Comparison of ENCODE assay signal across 1 cellular context in genomic region chr10:97498076-97498840, GRCh38.
A peak's percentile ranks its signal among the peaks of the same experiment; 100 is the strongest.
TF ChIP-seq lines count a peak whose summit lies in the region.

MMS19 (minus strand) TSS chr10:97498422; CDS start chr10:97498384, 38 bp downstream.

TF ChIP-seq in HepG2, 621 proteins besides CTCF, POLR2A, EP300 and RAD21 (continued from another document and continues in another):
- no peak for TF ChIP-seq ZKSCAN1 (IDR thresholded peaks at IDR 0.05; ENCODE audit: low read length)
- no peak; the same call in 1 of the 2 replicates for TF ChIP-seq SOX13 (IDR thresholded peaks at IDR 0.05)
- TF ChIP-seq SOX13 (CRISPR knock-in tag; conservative IDR thresholded peaks at IDR 0.05 in 1 of 2, IDR thresholded peaks at IDR 0.05 in 1 of 2): no peak; a peak in 1 of 4 replicates
- TF ChIP-seq MZF1 (CRISPR knock-in tag; IDR thresholded peaks at IDR 0.05; ENCODE audit: borderline replicate concordance): no peak
- TF ChIP-seq ZBTB49 (CRISPR knock-in tag; IDR thresholded peaks at IDR 0.05; ENCODE audit: borderline replicate concordance): no peak
- TF ChIP-seq DRAP1 (CRISPR knock-in tag; IDR thresholded peaks at IDR 0.05): peak; percentile 91
- no peak for TF ChIP-seq HNRNPH1 (optimal IDR thresholded peaks at IDR 0.05; ENCODE audit: low read depth, low read length)
- no peak for TF ChIP-seq PAF1 (CRISPR knock-in tag; IDR thresholded peaks at IDR 0.05)
- peak; percentile 67; the same call in 1 of the 2 replicates for TF ChIP-seq HIC2 (CRISPR knock-in tag; IDR thresholded peaks at IDR 0.05; ENCODE audit: low read depth)
- TF ChIP-seq GFI1 (CRISPR knock-in tag; IDR thresholded peaks at IDR 0.05; ENCODE audit: borderline replicate concordance): peak; percentile 11; the same call in 1 of the 2 replicates
- no peak for TF ChIP-seq ZNF451 (CRISPR knock-in tag; IDR thresholded peaks at IDR 0.05)
- TF ChIP-seq RFX1 (IDR thresholded peaks at IDR 0.05): no peak
- TF ChIP-seq TP53 (CRISPR knock-in tag; conservative IDR thresholded peaks at IDR 0.05): no peak
- TF ChIP-seq ZNF674 (CRISPR knock-in tag; IDR thresholded peaks at IDR 0.05; ENCODE audit: low read depth): no peak
- TF ChIP-seq ZFP41 (CRISPR knock-in tag; IDR thresholded peaks at IDR 0.05; ENCODE audit: borderline replicate concordance): no peak
- no peak for TF ChIP-seq MLXIP (CRISPR knock-in tag; IDR thresholded peaks at IDR 0.05; ENCODE audit: borderline replicate concordance)
- peak; percentile 37 for TF ChIP-seq TFDP2 (CRISPR knock-in tag; IDR thresholded peaks at IDR 0.05)
- TF ChIP-seq RARG (CRISPR knock-in tag; IDR thresholded peaks at IDR 0.05; ENCODE audit: low read depth): 0 out of 2 replicates have a peak, but pooled peaks have one; percentile 15
- no peak; the same call in 1 of the 2 replicates for TF ChIP-seq REL (CRISPR knock-in tag; conservative IDR thresholded peaks at IDR 0.05)
- peak; percentile 35; the same call in 1 of the 2 replicates for TF ChIP-seq GATAD1 (CRISPR knock-in tag; IDR thresholded peaks at IDR 0.05)
- no peak for TF ChIP-seq ARID5B (CRISPR knock-in tag; IDR thresholded peaks at IDR 0.05)
- no peak for TF ChIP-seq SMYD3 (CRISPR knock-in tag; IDR thresholded peaks at IDR 0.05)
- peak; percentile 55; the same call in 1 of the 2 replicates for TF ChIP-seq ZNF558 (CRISPR knock-in tag; IDR thresholded peaks at IDR 0.05; ENCODE audit: borderline replicate concordance)
- 0 out of 2 replicates have a peak, but pooled peaks have one; percentile 16 for TF ChIP-seq ZNF280B (CRISPR knock-in tag; IDR thresholded peaks at IDR 0.05; ENCODE audit: borderline replicate concordance)
- peak; percentile 14; the same call in 1 of the 2 replicates for TF ChIP-seq MEF2D (CRISPR knock-in tag; IDR thresholded peaks at IDR 0.05)
- no peak for TF ChIP-seq CEBPZ (IDR thresholded peaks at IDR 0.05; ENCODE audit: low read length)
- TF ChIP-seq ZSCAN9 (CRISPR knock-in tag; IDR thresholded peaks at IDR 0.05; ENCODE audit: borderline replicate concordance): peak; percentile 83; the same call in 1 of the 2 replicates
- no peak for TF ChIP-seq ZNF24 (IDR thresholded peaks at IDR 0.05)
- TF ChIP-seq ZNF362 (CRISPR knock-in tag; IDR thresholded peaks at IDR 0.05; ENCODE audit: borderline replicate concordance): no peak
- TF ChIP-seq SRF (IDR thresholded peaks at IDR 0.05; ENCODE audit: low read depth, low read length): no peak
- TF ChIP-seq ZNF670 (CRISPR knock-in tag; IDR thresholded peaks at IDR 0.05; ENCODE audit: borderline replicate concordance): peak; percentile 23; the same call in 1 of the 2 replicates
- no peak for TF ChIP-seq ATF6 (CRISPR knock-in tag; conservative IDR thresholded peaks at IDR 0.05)
